2 cellular contexts compared by ENCODE assay signal in the genomic region with DNA sequence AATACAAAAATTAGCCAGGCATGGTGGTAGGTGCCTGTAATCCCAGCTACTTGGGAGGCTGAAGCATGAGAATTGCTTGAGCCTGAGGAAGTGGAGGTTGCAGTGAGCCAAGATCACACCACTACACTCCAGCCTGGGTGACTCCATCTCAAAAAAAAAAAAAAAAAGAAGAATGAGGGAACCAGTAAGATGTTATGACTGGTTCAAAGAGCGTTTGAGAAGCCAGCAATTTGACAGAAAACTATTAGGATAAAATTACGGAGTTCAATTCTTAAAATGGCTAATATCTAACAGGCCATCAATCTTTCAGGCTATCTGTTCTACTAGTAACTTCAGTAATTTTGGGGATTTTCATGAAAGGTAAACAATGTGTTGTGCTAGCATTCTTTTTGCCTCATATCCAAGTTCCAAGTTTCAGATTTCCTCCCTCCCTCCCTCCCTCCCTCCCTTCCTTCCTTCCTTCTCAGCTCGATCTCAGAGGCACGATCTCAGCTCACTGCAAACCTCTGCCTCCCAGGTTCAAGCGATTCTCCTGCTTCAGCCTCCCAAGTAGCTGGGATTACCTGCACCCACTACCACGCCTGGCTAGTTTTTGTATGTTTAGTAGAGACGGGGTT.
TF ChIP-seq lines count a peak whose summit lies in the region.

No MANE protein-coding gene starts in this region.

TF ChIP-seq in HEK293, 187 proteins besides CTCF, POLR2A, EP300 and RAD21:
- peak; percentile 100 for TF ChIP-seq ZNF510 (tag by site-specific recombination; IDR thresholded peaks at IDR 0.05; ENCODE audit: insufficient replicate concordance)
TF ChIP-seq in HEK293: peak in this region for 1; not testable (repeated sequence) for 186.

TF ChIP-seq in HepG2, 621 proteins besides CTCF, POLR2A, EP300 and RAD21:
- TF ChIP-seq HNRNPK (IDR thresholded peaks at IDR 0.05; ENCODE audit: low read depth, low read length, poor library complexity, severe bottlenecking), result peak; percentile 66
